8 cellular contexts compared by ENCODE assay signal in genomic region chr1:212326541-212326940, GRCh38.
"Had no signal": no experiment of that assay in that cellular context is flagged by ENCODE, and none has a peak within 500 bp of the region (broad histone marks: within the 10 kb centered on the region; RNA-seq: fewer than 3 reads in every experiment).

No MANE protein-coding gene starts in this region.

- H3K9me3 ChIP-seq: HAP-1 had no signal

- H3K4me1 ChIP-seq: HAP-1 had no signal

- H3K4me1 Mint-ChIP-seq: GM23338 had no signal

- ATAC-seq: GM23338, HCT116 had no signal

- H3K27ac Mint-ChIP-seq: GM23338 had no signal

- H3K4me3 Mint-ChIP-seq: GM23338 had no signal

- H3K36me3 ChIP-seq: HAP-1 had no signal

- H2AFZ ChIP-seq: GM23338 had no signal

- DNase-seq: IMR-90, KBM-7 had no signal

- H3K27ac ChIP-seq: HL-60 had no signal

- H3K4me3 ChIP-seq: GM23338, HAP-1 had no signal

- H3K4me2 ChIP-seq: GM23338 had no signal

- FAIRE-seq: H1, H54 had no signal
